8 cellular contexts compared by ENCODE assay signal in the genomic region with DNA sequence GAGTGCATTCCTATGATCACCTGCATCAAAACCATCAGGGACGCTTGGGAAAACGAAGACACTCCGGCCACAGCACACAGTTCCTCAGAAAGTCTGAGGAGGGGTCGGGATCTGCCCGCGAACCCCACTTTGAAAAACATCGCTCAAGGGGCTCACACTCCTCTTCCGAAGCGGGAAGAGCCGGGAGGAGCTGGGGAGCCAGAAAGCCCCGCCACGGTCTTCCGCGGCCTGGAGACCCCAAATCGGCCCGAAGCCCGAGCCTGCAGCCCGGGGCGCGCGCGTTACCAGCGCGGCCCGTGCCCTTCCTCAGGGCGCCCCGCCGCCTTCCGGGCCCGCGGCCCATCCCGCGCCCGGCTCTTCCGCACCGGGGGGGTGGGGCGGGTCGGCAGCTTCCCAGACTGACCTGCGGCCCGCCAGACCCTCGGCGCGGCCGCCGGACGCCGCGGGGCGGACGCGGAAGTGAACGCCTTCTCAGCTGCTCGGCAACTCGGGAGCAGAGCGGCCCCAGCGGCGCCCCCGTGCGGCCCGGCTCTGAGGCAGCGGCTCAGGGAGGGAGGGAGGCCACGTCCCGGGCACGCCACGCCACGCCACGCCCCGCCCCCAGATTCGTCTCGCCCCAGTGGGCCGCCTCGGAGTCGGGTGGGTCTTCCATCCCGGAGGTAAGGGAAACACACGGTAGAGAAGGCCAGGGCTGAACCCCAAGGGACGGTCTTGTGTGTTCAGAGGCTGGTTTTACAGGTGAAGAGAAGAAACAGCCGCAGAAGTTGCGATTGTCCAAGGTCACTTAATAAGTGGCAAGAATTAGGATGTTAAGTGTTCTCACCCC. TPM values are rescaled to one million over a fixed set of nuclear protein-coding genes. Genes with fewer than 3 reads are reported as not detected.
DNase-seq lines count a peak whose midpoint lies in the region; ATAC-seq and TF ChIP-seq lines count a peak whose summit lies in the region.

Gene KCTD18, minus strand, starts transcription at position 461 of the 826 bp plus-strand sequence. CDS start 3,052 bp downstream, outside the sequence.

- H3K36me3 ChIP-seq in liver (ENCODE audit: control insufficient read depth in 4 of 4, insufficient read depth in 3 of 4, low read depth in 1 of 4, low read length in 3 of 4), result peaks cover 1 to 7% (median 3%) of the 10 kb centered on the region in 4 donors

- H3K4me3 ChIP-seq in liver (ENCODE audit: low read depth in 1 of 3, low read length in 3 of 3), result peak within 1 kb of the TSS; percentile 62 to 79 (median 78)

- no peaks in the 10 kb centered on the region for H3K27me3 ChIP-seq in liver (ENCODE audit: control insufficient read depth in 4 of 4, insufficient read depth in 4 of 4, low read length in 3 of 4)

- peak; percentile 40 to 68 for TF ChIP-seq RAD21 in liver (IDR thresholded peaks at IDR 0.05)

- TF ChIP-seq CTCF in liver (IDR thresholded peaks at IDR 0.05; ENCODE audit: low read depth, low read length, missing input control), result peak; percentile 75

- ATAC-seq in GM19351 (IDR thresholded peaks at IDR 0.05; ENCODE audit: unreplicated experiment) (peak; percentile 98), HG03520 (IDR thresholded peaks at IDR 0.05; ENCODE audit: unreplicated experiment) (peak; percentile 99)

- peak within 1 kb of the TSS; percentile 51 to 74 for H3K27ac ChIP-seq in liver (ENCODE audit: low read depth in 1 of 2, low read length in 2 of 2)

- DNase-seq in CD1c-positive myeloid dendritic cell (ENCODE audit: extremely low spot score), result peak; percentile 93
- DNase-seq in NCI-H774 (lab: John Stamatoyannopoulos, UW), result peak; percentile 88
- peak; percentile 93 to 94 for DNase-seq in activated CD4-positive, alpha-beta T cell treated with anti-CD3 and anti-CD28 coated beads, Interleukin-2, amount 50 U/mL, for 48 hours
- DNase-seq in dermis blood vessel endothelial cell, result peak; percentile 92
- peak; percentile 92 for DNase-seq in stimulated activated CD4-positive, alpha-beta T cell treated with anti-CD3 and anti-CD28 coated beads, Interleukin-4, amount 100 ng/mL, for 24 hours

- under 1% methylated on average over 78 of the region's 78 CpGs for WGBS in liver

- H3K4me1 ChIP-seq in liver (ENCODE audit: control insufficient read depth in 4 of 4, insufficient read depth in 4 of 4, low read length in 3 of 4), result peaks cover 0 to 13% (median 8%) of the 10 kb centered on the region in 4 donors

- peak within 1 kb of the TSS; percentile 64 to 90 for H3K9ac ChIP-seq in liver (ENCODE audit: low read depth in 1 of 2, low read length in 2 of 2)

- H3K9me3 ChIP-seq in liver (ENCODE audit: control insufficient read depth in 4 of 4, low read length in 3 of 4), result no peaks in the 10 kb centered on the region

TF ChIP-seq in liver, 16 proteins besides CTCF, POLR2A, EP300 and RAD21:
- TF ChIP-seq, protein P1, sequence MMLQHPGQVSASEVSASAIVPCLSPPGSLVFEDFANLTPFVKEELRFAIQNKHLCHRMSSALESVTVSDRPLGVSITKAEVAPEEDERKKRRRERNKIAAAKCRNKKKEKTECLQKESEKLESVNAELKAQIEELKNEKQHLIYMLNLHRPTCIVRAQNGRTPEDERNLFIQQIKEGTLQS (IDR thresholded peaks at IDR 0.05), result no peak
- peak; percentile 20 for TF ChIP-seq SP1 (IDR thresholded peaks at IDR 0.05)
- TF ChIP-seq GABPA (IDR thresholded peaks at IDR 0.05 in 1 of 2, conservative IDR thresholded peaks at IDR 0.05 in 1 of 2), result peak in 1 of 2 donors; percentile 30
- no peak for TF ChIP-seq ZBTB33 (IDR thresholded peaks at IDR 0.05)
- TF ChIP-seq FOXA1 (IDR thresholded peaks at IDR 0.05), result no peak
- TF ChIP-seq FOXA2 (IDR thresholded peaks at IDR 0.05), result no peak
- TF ChIP-seq EGR1 (IDR thresholded peaks at IDR 0.05; ENCODE audit: low read depth in 2 of 2), result peak in 1 of 2 donors; percentile 43
- TF ChIP-seq JUND (IDR thresholded peaks at IDR 0.05), result no peak

RNA-seq across cellular contexts. Expression of gene KCTD18, which starts in this region (rescaled TPM):
- 11.0 and 11.1 TPM in 2 replicates for total RNA-seq in dermis blood vessel endothelial cell
- 1 to 10 TPM; 7.8 to 7.9 TPM for total RNA-seq in liver
- 1 to 10 TPM; 4.4 to 5.2 TPM for polyA plus RNA-seq in liver

Comparison
In these comparisons a context has a peak if more than half of its experiments do, and no peak if none do; other contexts are left out.
1. Peak in every context shown above with its lines: DNase-seq, ATAC-seq, H3K4me3 ChIP-seq and H3K27ac ChIP-seq.